Comparison of ENCODE assay signal across 27 cellular contexts in genomic region chr10:84994722-84995121, GRCh38.
"Had no signal": no experiment of that assay in that cellular context is flagged by ENCODE, and none has a peak within 500 bp of the region (broad histone marks: within the 10 kb centered on the region; RNA-seq: fewer than 3 reads in every experiment).

No MANE protein-coding gene starts in this region.

- H3K4me1 ChIP-seq: left lung, parathyroid adenoma, right atrium auricular region, right lobe of liver, suprapubic skin, tibial artery, upper lobe of right lung had no signal

- H3K9me3 ChIP-seq: left lung, neutrophil, right atrium auricular region, right lobe of liver, suprapubic skin, thoracic aorta, tibial artery, upper lobe of right lung had no signal

- DNase-seq: hypothalamus; immature natural killer cell; left cardiac atrium; left lung; mesendoderm; naive B cell; natural killer cell; nephron progenitor cell; occipital lobe; right lobe of liver; stimulated activated CD4-positive, alpha-beta T cell treated with anti-CD3 and anti-CD28 coated beads, Interleukin-12 subunit alpha, Interleukin-12 subunit beta, amount 100 ng/mL, for 4 hours; stimulated activated CD4-positive, alpha-beta T cell treated with anti-CD3 and anti-CD28 coated beads, Interleukin-15, amount 100 ng/mL, for 24 hours; stimulated activated CD4-positive, alpha-beta T cell treated with anti-CD3 and anti-CD28 coated beads, Interleukin-2, amount 100 ng/mL, for 24 hours; stimulated activated CD4-positive, alpha-beta T cell treated with anti-CD3 and anti-CD28 coated beads, Interleukin-4, amount 100 ng/mL, for 1 hour; stimulated activated naive CD4-positive, alpha-beta T cell; tibial artery; trophoblast cell; upper lobe of right lung had no signal

- ATAC-seq: left cardiac atrium, left lung, natural killer cell, upper lobe of right lung had no signal

- H3K36me3 ChIP-seq: left lung, neural progenitor cell, neutrophil, right atrium auricular region, right lobe of liver, suprapubic skin, thoracic aorta, tibial artery, upper lobe of right lung had no signal

- H3K27ac ChIP-seq: left lung, neural progenitor cell, neutrophil, parathyroid adenoma, right atrium auricular region, right lobe of liver, skin epidermis, suprapubic skin, thoracic aorta, tibial artery, upper lobe of right lung had no signal

- H3K9ac ChIP-seq: neural progenitor cell, parathyroid adenoma had no signal

- FAIRE-seq: urothelium cell line had no signal

- H3K4me3 ChIP-seq: left lung, lung, neural progenitor cell, right atrium auricular region, right lobe of liver, skin epidermis, suprapubic skin, thoracic aorta, tibial artery, upper lobe of right lung had no signal
